Comparison of ENCODE assay signal across 10 cellular contexts in genomic region chr15:28955686-28956421, GRCh38.
DNase-seq lines count a peak whose midpoint lies in the region; ATAC-seq, FAIRE-seq and TF ChIP-seq lines count a peak whose summit lies in the region.
"Had no signal": no experiment of that assay in that cellular context is flagged by ENCODE, and none has a peak within 500 bp of the region (broad histone marks: within the 10 kb centered on the region; RNA-seq: fewer than 3 reads in every experiment).

No MANE protein-coding gene starts in this region.

- H3K4me1 ChIP-seq in mucosa of descending colon (ENCODE audit: low read depth), result no peaks in the 10 kb centered on the region

- no peak for FAIRE-seq in GM12892 (lab: Jason Lieb, UNC)
- FAIRE-seq: endometrium, keratinocyte had no signal

- peak; percentile 68 for DNase-seq in Daoy (ENCODE audit: low read depth)
- peak; percentile 22 for DNase-seq in MG63
- no peak for DNase-seq in mucosa of descending colon
- no peak for DNase-seq in GM12892 (ENCODE audit: insufficient read length)
- DNase-seq in COR-L47 (lab: John Stamatoyannopoulos, UW), result no peak

- no peaks in the 10 kb centered on the region for H3K27me3 ChIP-seq in MG63

- intact Hi-C loops in mucosa of descending colon (cut with DNase I, micrococcal nuclease), result no loop called here

- no peak overlapping the region for H3K4me3 ChIP-seq in MG63
- no peak overlapping the region for H3K4me3 ChIP-seq in mucosa of descending colon

- TF ChIP-seq CTCF in mucosa of descending colon (IDR thresholded peaks at IDR 0.05), result no peak

- ATAC-seq in mucosa of descending colon, result peak; percentile 19
- no peak for ATAC-seq in HG03354 (IDR thresholded peaks at IDR 0.05; ENCODE audit: poor library complexity, severe bottlenecking, unreplicated experiment)
- no peak for ATAC-seq in GM21737 (IDR thresholded peaks at IDR 0.05; ENCODE audit: unreplicated experiment)

- no peaks in the 10 kb centered on the region for H3K36me3 ChIP-seq in MG63
- no peaks in the 10 kb centered on the region for H3K36me3 ChIP-seq in mucosa of descending colon (ENCODE audit: low read depth)

- H3K27ac ChIP-seq in angular gyrus (ENCODE audit: low read depth, low read length), result peak overlapping the region; percentile 16

- no peak for TF ChIP-seq POLR2A in GM12892 (IDR thresholded peaks at IDR 0.05; ENCODE audit: low read depth, low read length)

- no peaks in the 10 kb centered on the region for H3K9me3 ChIP-seq in MG63
- H3K9me3 ChIP-seq in mucosa of descending colon, result no peaks in the 10 kb centered on the region

Comparison
In these comparisons a context has a peak if more than half of its experiments do, and no peak if none do; other contexts are left out.
1. DNase-seq: peak in Daoy (single experiment) and MG63 (single experiment); none in mucosa of descending colon (0 of 3), GM12892 (single experiment) and COR-L47 (single experiment).